ENCODE assay signal across 8 cellular contexts in genomic region chr17:76383645-76384221, GRCh38. TPM values are rescaled to one million over a fixed set of nuclear protein-coding genes. Genes with fewer than 3 reads are reported as not detected.
DNase-seq lines count a peak whose midpoint lies in the region; ATAC-seq, FAIRE-seq and TF ChIP-seq lines count a peak whose summit lies in the region.

No MANE protein-coding gene starts in this region.

- peak; percentile 43 for DNase-seq in NCI-H748 (lab: John Stamatoyannopoulos, UW; ENCODE audit: unreplicated experiment)
- DNase-seq in NCI-H748 treated with DMSO at 0.1 percent for 48 hours (lab: John Stamatoyannopoulos, UW), result no peak
- DNase-seq in T-helper 1 cell, result peak in 3 of 5 donors; percentile 16 to 64 (median 21)
- no peak for DNase-seq in bronchial epithelial cell (ENCODE audit: low read depth)
- peak; percentile 62 for DNase-seq in kidney tubule cell (ENCODE audit: low spot score)
- peak; percentile 20 for DNase-seq in stimulated activated CD8-positive, alpha-beta memory T cell treated with anti-CD3 and anti-CD28 coated beads, Interleukin-12 subunit alpha, Interleukin-12 subunit beta, amount 100 ng/mL, for 1 hour (ENCODE audit: low read depth)
- no peak for DNase-seq in superior temporal gyrus (ENCODE audit: extremely low spot score)

- H3K36me3 ChIP-seq in bronchial epithelial cell (ENCODE audit: control insufficient read depth, insufficient read depth, low read length), result peaks cover 9% of the 10 kb centered on the region

- H3K4me3 ChIP-seq in bronchial epithelial cell (ENCODE audit: low read depth, low read length), result peak overlapping the region; percentile 70

- H3K27me3 ChIP-seq in bronchial epithelial cell (ENCODE audit: control insufficient read depth, insufficient read depth, low read length), result no peaks in the 10 kb centered on the region

- TF ChIP-seq CTCF in bronchial epithelial cell (IDR thresholded peaks at IDR 0.05; ENCODE audit: insufficient read depth, low read length, severe bottlenecking), result peak; percentile 30

- peak; percentile 18 for ATAC-seq in HG03280 (IDR thresholded peaks at IDR 0.05; ENCODE audit: unreplicated experiment)

- FAIRE-seq in bronchial epithelial cell (lab: Jason Lieb, UNC), result no peak

RNA-seq across cellular contexts. Expression of gene SPHK1, which starts 0.7 kb away (rescaled TPM):
- total RNA-seq in bronchial epithelial cell, result 76.1 and 80.1 TPM in 2 replicates

RNA-seq across cellular contexts. Expression of gene PRPSAP1, which starts 30.0 kb away (rescaled TPM):
- 29.2 and 30.5 TPM in 2 replicates for total RNA-seq in bronchial epithelial cell

Comparison
In these comparisons a context has a peak if more than half of its experiments do, and no peak if none do; other contexts are left out.
1. DNase-seq: peak in NCI-H748 (single experiment), T-helper 1 cell (3 of 5), kidney tubule cell (single experiment) and stimulated activated CD8-positive, alpha-beta memory T cell treated with anti-CD3 and anti-CD28 coated beads, Interleukin-12 subunit alpha, Interleukin-12 subunit beta, amount 100 ng/mL, for 1 hour (single experiment); none in NCI-H748 treated with DMSO at 0.1 percent for 48 hours (single experiment), bronchial epithelial cell (single experiment) and superior temporal gyrus (single experiment).